In genomic region chr6:34239240-34239825, GRCh38 we compare ENCODE assay signal across 9 cellular contexts. TPM values are rescaled to one million over a fixed set of nuclear protein-coding genes. Genes with fewer than 3 reads are reported as not detected.
A peak's percentile ranks its signal among the peaks of the same experiment; 100 is the strongest.
DNase-seq lines count a peak whose midpoint lies in the region; ATAC-seq and TF ChIP-seq lines count a peak whose summit lies in the region.
"Had no signal": no experiment of that assay in that cellular context is flagged by ENCODE, and none has a peak within 500 bp of the region (broad histone marks: within the 10 kb centered on the region; RNA-seq: fewer than 3 reads in every experiment).

No MANE protein-coding gene starts in this region.

- H3K36me3 ChIP-seq in BE2C (peaks cover 42% of the 10 kb centered on the region), HAP-1 (replicated peaks) (peaks cover 62% of the 10 kb centered on the region)

- no peaks in the 10 kb centered on the region for H3K27me3 Mint-ChIP-seq in activated T-helper 1 cell treated with anti-CD3 and anti-CD28 coated beads, Interleukin-12 subunit alpha, Interleukin-12 subunit beta, Interleukin-2, Interleukin-4 antibody, amounts not matched to agents 30 ng/mL and 10 ng/mL and 1 ng/mL, durations not matched to agents 14 hours and 24 hours and 36 hours (ENCODE audit: insufficient read depth)

- no peak for DNase-seq in BE2C
- DNase-seq in HAP-1 (ENCODE audit: low spot score in 2 of 2): no peak
- no peak for DNase-seq in activated T-helper 1 cell treated with anti-CD3 and anti-CD28 coated beads, Interleukin-12 subunit alpha, Interleukin-12 subunit beta, Interleukin-2, Interleukin-4 antibody, amounts not matched to agents 30 ng/mL and 10 ng/mL and 1 ng/mL, durations not matched to agents 14 hours and 24 hours and 36 hours (ENCODE audit: low spot score)
- peak; percentile 39 for DNase-seq in kidney tubule cell (ENCODE audit: low spot score)
- no peak for DNase-seq in globus pallidus (ENCODE audit: low spot score)
- DNase-seq in GM19240 (ENCODE audit: insufficient read length, low spot score): no peak
- DNase-seq: OCI-M1 had no signal

- H3K27ac Mint-ChIP-seq in activated T-helper 1 cell treated with anti-CD3 and anti-CD28 coated beads, Interleukin-12 subunit alpha, Interleukin-12 subunit beta, Interleukin-2, Interleukin-4 antibody, amounts not matched to agents 30 ng/mL and 10 ng/mL and 1 ng/mL, durations not matched to agents 14 hours and 24 hours and 36 hours: peak overlapping the region; percentile 71

- H3K36me3 Mint-ChIP-seq in activated T-helper 1 cell treated with anti-CD3 and anti-CD28 coated beads, Interleukin-12 subunit alpha, Interleukin-12 subunit beta, Interleukin-2, Interleukin-4 antibody, amounts not matched to agents 30 ng/mL and 10 ng/mL and 1 ng/mL, durations not matched to agents 14 hours and 24 hours and 36 hours (ENCODE audit: low read depth): peaks cover 48% of the 10 kb centered on the region

- intact Hi-C loops in activated T-helper 1 cell treated with anti-CD3 and anti-CD28 coated beads, Interleukin-12 subunit alpha, Interleukin-12 subunit beta, Interleukin-2, Interleukin-4 antibody, amounts not matched to agents 30 ng/mL and 10 ng/mL and 1 ng/mL, durations not matched to agents 14 hours and 24 hours and 36 hours (cut with micrococcal nuclease): loop anchor here (5.0 kb wide), 2 partner anchors 648 to 667 kb away; partner anchors contain the start of genes ANKS1A and TAF11

- H3K4me1 ChIP-seq in BE2C (peaks cover 10% of the 10 kb centered on the region), HAP-1 (peaks cover 13% of the 10 kb centered on the region)

- H3K9me3 ChIP-seq in BE2C (no peaks in the 10 kb centered on the region), HAP-1 (no peaks in the 10 kb centered on the region)

- TF ChIP-seq CTCF in BE2C (IDR thresholded peaks at IDR 0.05; ENCODE audit: low read depth, low read length): no peak

- H3K4me1 Mint-ChIP-seq in activated T-helper 1 cell treated with anti-CD3 and anti-CD28 coated beads, Interleukin-12 subunit alpha, Interleukin-12 subunit beta, Interleukin-2, Interleukin-4 antibody, amounts not matched to agents 30 ng/mL and 10 ng/mL and 1 ng/mL, durations not matched to agents 14 hours and 24 hours and 36 hours (ENCODE audit: low read depth): peaks cover 64% of the 10 kb centered on the region

- peak overlapping the region; percentile 87 for H3K4me3 ChIP-seq in BE2C (ENCODE audit: low read depth, low read length)
- peak overlapping the region; percentile 81; the same call in 1 of the 2 replicates for H3K4me3 ChIP-seq in HAP-1

- in situ Hi-C loops in HAP-1 (cut with MboI; ENCODE audit: low sequenced_read_pairs): no loop called here

- no peak for ATAC-seq in GM19397 (IDR thresholded peaks at IDR 0.05; ENCODE audit: unreplicated experiment)
- no peak for ATAC-seq in GM21360 (IDR thresholded peaks at IDR 0.05; ENCODE audit: unreplicated experiment)

- peak overlapping the region; percentile 83 for H3K4me3 Mint-ChIP-seq in activated T-helper 1 cell treated with anti-CD3 and anti-CD28 coated beads, Interleukin-12 subunit alpha, Interleukin-12 subunit beta, Interleukin-2, Interleukin-4 antibody, amounts not matched to agents 30 ng/mL and 10 ng/mL and 1 ng/mL, durations not matched to agents 14 hours and 24 hours and 36 hours

- H3K9me3 Mint-ChIP-seq in activated T-helper 1 cell treated with anti-CD3 and anti-CD28 coated beads, Interleukin-12 subunit alpha, Interleukin-12 subunit beta, Interleukin-2, Interleukin-4 antibody, amounts not matched to agents 30 ng/mL and 10 ng/mL and 1 ng/mL, durations not matched to agents 14 hours and 24 hours and 36 hours: no peaks in the 10 kb centered on the region

- H3K27me3 ChIP-seq in BE2C (no peaks in the 10 kb centered on the region), HAP-1 (ENCODE audit: low read depth) (no peaks in the 10 kb centered on the region)

RNA-seq across cellular contexts. Expression of gene HMGA1, which starts 2.7 kb away (rescaled TPM):
- polyA plus RNA-seq in BE2C (2012; ENCODE audit: insufficient read depth, insufficient read length, low read depth): 155 TPM
- total RNA-seq in activated T-helper 1 cell treated with anti-CD3 and anti-CD28 coated beads, Interleukin-12 subunit alpha, Interleukin-12 subunit beta, Interleukin-2, Interleukin-4 antibody, amounts not matched to agents 30 ng/mL and 10 ng/mL and 1 ng/mL, durations not matched to agents 14 hours and 24 hours and 36 hours: 415 and 438 TPM in 2 replicates

RNA-seq across cellular contexts. Expression of gene SMIM29, which starts 9.5 kb away (rescaled TPM):
- 46.8 TPM for polyA plus RNA-seq in BE2C (2012; ENCODE audit: insufficient read depth, insufficient read length, low read depth)
- 14.3 and 15.0 TPM in 2 replicates for total RNA-seq in activated T-helper 1 cell treated with anti-CD3 and anti-CD28 coated beads, Interleukin-12 subunit alpha, Interleukin-12 subunit beta, Interleukin-2, Interleukin-4 antibody, amounts not matched to agents 30 ng/mL and 10 ng/mL and 1 ng/mL, durations not matched to agents 14 hours and 24 hours and 36 hours
